ENCODE assay signal across 1 cellular context in genomic region chr7:134901389-134902020, GRCh38.
TF ChIP-seq lines count a peak whose summit lies in the region.

No MANE protein-coding gene starts in this region.

TF ChIP-seq in HepG2, 621 proteins besides CTCF, POLR2A, EP300 and RAD21 (continued from another document and continues in another):
- TF ChIP-seq ZNF331 (CRISPR knock-in tag; IDR thresholded peaks at IDR 0.05) (peak; percentile 50; the same call in 1 of the 2 replicates), NR2C2 (CRISPR knock-in tag; IDR thresholded peaks at IDR 0.05; ENCODE audit: borderline replicate concordance) (peak; percentile 45; the same call in 1 of the 2 replicates), MBNL3 (CRISPR knock-in tag; conservative IDR thresholded peaks at IDR 0.05) (no peak), FOXJ3 (CRISPR knock-in tag; IDR thresholded peaks at IDR 0.05; ENCODE audit: borderline replicate concordance) (peak; percentile 50; the same call in 1 of the 2 replicates), HMG20B (CRISPR knock-in tag; conservative IDR thresholded peaks at IDR 0.05) (0 out of 2 replicates have a peak, but pooled peaks have one; percentile 22), ERF (CRISPR knock-in tag; IDR thresholded peaks at IDR 0.05) (no peak; the same call in 1 of the 2 replicates), YEATS4 (CRISPR knock-in tag; IDR thresholded peaks at IDR 0.05; ENCODE audit: borderline replicate concordance) (no peak), POLR2AphosphoS5 (IDR thresholded peaks at IDR 0.05; ENCODE audit: low read depth, low read length) (peak; percentile 36; the same call in 1 of the 2 replicates), ZNF790 (CRISPR knock-in tag; IDR thresholded peaks at IDR 0.05; ENCODE audit: borderline replicate concordance) (no peak), TGIF2 (CRISPR knock-in tag; IDR thresholded peaks at IDR 0.05) (no peak), FUBP1 (CRISPR knock-in tag; IDR thresholded peaks at IDR 0.05; ENCODE audit: borderline replicate concordance) (peak; percentile 49; the same call in 1 of the 2 replicates), KLF11 (CRISPR knock-in tag; IDR thresholded peaks at IDR 0.05) (0 out of 2 replicates have a peak, but pooled peaks have one; percentile 28), CEBPZ (IDR thresholded peaks at IDR 0.05; ENCODE audit: low read length) (no peak), MAX (IDR thresholded peaks at IDR 0.05) (0 out of 2 replicates have a peak, but pooled peaks have one; percentile 14), FOXK1 (CRISPR knock-in tag; IDR thresholded peaks at IDR 0.05; ENCODE audit: borderline replicate concordance, low read depth) (peak; percentile 71; the same call in 1 of the 2 replicates), TFE3 (CRISPR knock-in tag; IDR thresholded peaks at IDR 0.05) (no peak), ZBTB20 (CRISPR knock-in tag; IDR thresholded peaks at IDR 0.05; ENCODE audit: borderline replicate concordance, low read depth) (peak; percentile 74; the same call in 1 of the 2 replicates), ZNF432 (CRISPR knock-in tag; IDR thresholded peaks at IDR 0.05; ENCODE audit: borderline replicate concordance) (no peak), ADNP (CRISPR knock-in tag; IDR thresholded peaks at IDR 0.05) (no peak), ZSCAN30 (CRISPR knock-in tag; IDR thresholded peaks at IDR 0.05) (no peak), ZIK1 (CRISPR knock-in tag; IDR thresholded peaks at IDR 0.05; ENCODE audit: borderline replicate concordance, low read depth) (no peak), HMG20A (CRISPR knock-in tag; IDR thresholded peaks at IDR 0.05; ENCODE audit: borderline replicate concordance) (peak; percentile 18; the same call in 1 of the 2 replicates), ZNF276 (CRISPR knock-in tag; IDR thresholded peaks at IDR 0.05; ENCODE audit: low read depth) (no peak), PHF21A (CRISPR knock-in tag; IDR thresholded peaks at IDR 0.05) (peak; percentile 70), ZNF574 (CRISPR knock-in tag; IDR thresholded peaks at IDR 0.05) (peak; percentile 35; the same call in 1 of the 2 replicates), NFAT5 (CRISPR knock-in tag; IDR thresholded peaks at IDR 0.05) (no peak), FOSL2 (CRISPR knock-in tag; IDR thresholded peaks at IDR 0.05) (peak; percentile 81), DPF2 (CRISPR knock-in tag; IDR thresholded peaks at IDR 0.05; ENCODE audit: borderline replicate concordance, low read depth) (peak; percentile 87), PAWR (CRISPR knock-in tag; IDR thresholded peaks at IDR 0.05; ENCODE audit: borderline replicate concordance) (no peak), SKIL (CRISPR knock-in tag; IDR thresholded peaks at IDR 0.05; ENCODE audit: borderline replicate concordance) (peak; percentile 75), RBFOX2 (IDR thresholded peaks at IDR 0.05; ENCODE audit: low read depth, low read length) (peak; percentile 54), JDP2 (CRISPR knock-in tag; IDR thresholded peaks at IDR 0.05; ENCODE audit: borderline replicate concordance) (no peak), GFI1 (CRISPR knock-in tag; IDR thresholded peaks at IDR 0.05; ENCODE audit: borderline replicate concordance) (peak; percentile 7; the same call in 1 of the 2 replicates), ZNF75D (CRISPR knock-in tag; IDR thresholded peaks at IDR 0.05; ENCODE audit: borderline replicate concordance) (no peak), CENPBD1 (CRISPR knock-in tag; IDR thresholded peaks at IDR 0.05; ENCODE audit: borderline replicate concordance, low read depth) (no peak), ZNF709 (CRISPR knock-in tag; IDR thresholded peaks at IDR 0.05) (no peak), STAG1 (CRISPR knock-in tag; IDR thresholded peaks at IDR 0.05) (no peak)
